In genomic region chr10:32985341-32985764, GRCh38 we compare ENCODE assay signal across 14 cellular contexts. TPM values are rescaled to one million over a fixed set of nuclear protein-coding genes. Genes with fewer than 3 reads are reported as not detected.
DNase-seq lines count a peak whose midpoint lies in the region; ATAC-seq, FAIRE-seq and TF ChIP-seq lines count a peak whose summit lies in the region.
"Had no signal": no experiment of that assay in that cellular context is flagged by ENCODE, and none has a peak within 500 bp of the region (broad histone marks: within the 10 kb centered on the region; RNA-seq: fewer than 3 reads in every experiment).

No MANE protein-coding gene starts in this region.

- in situ Hi-C loops in IMR-90 (cut with MboI; ENCODE audit: low sequenced_read_pairs) = no loop called here

- H3K9ac ChIP-seq in IMR-90 (ENCODE audit: low read depth, low read length) = no peak overlapping the region
- peak overlapping the region; percentile 43 for H3K9ac ChIP-seq in astrocyte (ENCODE audit: low read length)
- peak overlapping the region in 1 of 2 donors; percentile 16 for H3K9ac ChIP-seq in liver (ENCODE audit: low read depth in 1 of 2, low read length in 2 of 2)

- peak overlapping the region; percentile 64 for H2BK5ac ChIP-seq in IMR-90 (ENCODE audit: low read depth, low read length, poor library complexity, severe bottlenecking)

- peaks cover 8% of the 10 kb centered on the region for H3K36me3 Mint-ChIP-seq in astrocyte (ENCODE audit: low read depth, unreplicated experiment)
- H3K36me3 Mint-ChIP-seq: mesothelial cell of epicardium had no signal

- H2AK9ac ChIP-seq in IMR-90 (replicated peaks; ENCODE audit: low read depth, low read length, poor library complexity) = no peak overlapping the region

- POLR2A ChIA-PET in IMR-90 (lab: Charles Lee; ENCODE audit: unreplicated experiment) = no interaction called here

- H3K27me3 Mint-ChIP-seq in astrocyte (ENCODE audit: low read depth, unreplicated experiment) = no peaks in the 10 kb centered on the region
- H3K27me3 Mint-ChIP-seq: CD4-positive, CD25-positive, alpha-beta regulatory T cell; stimulated activated naive CD8-positive, alpha-beta T cell treated with anti-CD3 and anti-CD28 coated beads, Interleukin-15, Interleukin-2, amounts not matched to agents 100 ng/mL and 50 ng/mL, for 24 hours had no signal

- no peak overlapping the region for H3K4me3 ChIP-seq in IMR-90 (ENCODE audit: insufficient read depth, low read depth, low read length)
- no peak overlapping the region for H3K4me3 ChIP-seq in astrocyte (ENCODE audit: insufficient read depth, low read depth, low read length)
- H3K4me3 ChIP-seq in liver (ENCODE audit: low read depth in 1 of 3, low read length in 3 of 3) = no peak overlapping the region
- H3K4me3 ChIP-seq in stomach = no peak overlapping the region
- no peak overlapping the region for H3K4me3 ChIP-seq in gastroesophageal sphincter

- H3K4me1 ChIP-seq in IMR-90 (ENCODE audit: control insufficient read depth, insufficient read depth, low read length) (peaks cover 25% of the 10 kb centered on the region), astrocyte (ENCODE audit: insufficient read depth, low read length) (peaks cover 46% of the 10 kb centered on the region), liver (ENCODE audit: control insufficient read depth in 4 of 4, insufficient read depth in 4 of 4, low read length in 3 of 4) (peaks cover 12 to 30% (median 20%) of the 10 kb centered on the region in 4 donors), stomach (peaks cover 9 to 38% (median 17%) of the 10 kb centered on the region in 4 donors), gastroesophageal sphincter (peaks cover 0 to 27% (median 0%) of the 10 kb centered on the region in 3 donors)

- H4K8ac ChIP-seq in IMR-90 (ENCODE audit: low read depth in 2 of 2, low read length in 2 of 2) = peak overlapping the region; percentile 36 to 44; a peak in 3 of 4 replicates

- DNase-seq in IMR-90 (no peak), astrocyte (ENCODE audit: low read depth) (no peak), stomach (no peak), amygdala (lab: John Stamatoyannopoulos, UW) (no peak)
- DNase-seq: CD4-positive, CD25-positive, alpha-beta regulatory T cell; NCI-H1417; NCI-H446 treated with DMSO at 0.1 percent for 48 hours; WERI-Rb-1 had no signal

- H3K9me3 ChIP-seq in IMR-90 (ENCODE audit: control insufficient read depth, insufficient read depth, low read length) = no peaks in the 10 kb centered on the region
- H3K9me3 ChIP-seq in astrocyte (ENCODE audit: insufficient read depth, low read depth, low read length) = no peaks in the 10 kb centered on the region
- no peaks in the 10 kb centered on the region for H3K9me3 ChIP-seq in liver (ENCODE audit: control insufficient read depth in 4 of 4, low read length in 3 of 4)
- H3K9me3 ChIP-seq in stomach = no peaks in the 10 kb centered on the region
- no peaks in the 10 kb centered on the region for H3K9me3 ChIP-seq in gastroesophageal sphincter

- peaks cover 6% of the 10 kb centered on the region for H3K79me2 ChIP-seq in astrocyte (ENCODE audit: insufficient read depth, low read length)

- peak overlapping the region; percentile 32 for H3K27ac ChIP-seq in IMR-90 (ENCODE audit: insufficient read depth, low read length)
- H3K27ac ChIP-seq in astrocyte (ENCODE audit: low read depth, low read length) = peak overlapping the region; percentile 81
- peak overlapping the region; percentile 83 to 87 for H3K27ac ChIP-seq in liver (ENCODE audit: low read depth in 1 of 2, low read length in 2 of 2)
- peak overlapping the region; percentile 13 to 70 (median 30) for H3K27ac ChIP-seq in stomach
- peak overlapping the region in 2 of 4 donors; percentile 25 to 45 for H3K27ac ChIP-seq in gastroesophageal sphincter
- H3K27ac ChIP-seq: WERI-Rb-1 had no signal

- H2AFZ ChIP-seq in IMR-90 (replicated peaks; ENCODE audit: low read length, poor library complexity) (no peak overlapping the region), astrocyte (ENCODE audit: low read depth, low read length) (no peak overlapping the region)

- H4K20me1 ChIP-seq in IMR-90 (ENCODE audit: insufficient read depth, low read length) (no peaks in the 10 kb centered on the region), astrocyte (ENCODE audit: insufficient read depth, low read length) (no peaks in the 10 kb centered on the region)

- H2BK15ac ChIP-seq in IMR-90 (ENCODE audit: low read depth, low read length) = peak overlapping the region; percentile 77

- ATAC-seq in IMR-90 (ENCODE audit: low read depth) = no peak
- no peak for ATAC-seq in GM18867 (IDR thresholded peaks at IDR 0.05; ENCODE audit: unreplicated experiment)
- no peak for ATAC-seq in gastroesophageal sphincter

- H3K4me1 Mint-ChIP-seq in astrocyte (ENCODE audit: low read depth, unreplicated experiment) = peaks cover 54% of the 10 kb centered on the region

- H2BK20ac ChIP-seq in IMR-90 (ENCODE audit: low read depth, low read length) = peak overlapping the region; percentile 90

- H3K14ac ChIP-seq in IMR-90 (replicated peaks; ENCODE audit: low read depth, low read length) = peak overlapping the region; percentile 58

- FAIRE-seq in astrocyte (lab: Jason Lieb, UNC) = no peak
- FAIRE-seq: bronchial epithelial cell had no signal

- H2BK120ac ChIP-seq in IMR-90 (ENCODE audit: low read depth, low read length) = peak overlapping the region; percentile 83

- H3K27me3 ChIP-seq in IMR-90 (ENCODE audit: control insufficient read depth, insufficient read depth, low read length) (no peaks in the 10 kb centered on the region), astrocyte (ENCODE audit: insufficient read depth, low read length) (no peaks in the 10 kb centered on the region), liver (ENCODE audit: control insufficient read depth in 4 of 4, insufficient read depth in 4 of 4, low read length in 3 of 4) (no peaks in the 10 kb centered on the region), stomach (no peaks in the 10 kb centered on the region), gastroesophageal sphincter (no peaks in the 10 kb centered on the region)

- intact Hi-C loops in IMR-90 (cut with micrococcal nuclease) = no loop called here
- intact Hi-C loops in stomach (cut with DNase I; ENCODE audit: low total_unique reads) = no loop called here

- H2AK5ac ChIP-seq in IMR-90 (ENCODE audit: low read depth, low read length) = peak overlapping the region; percentile 80; the same call in 1 of the 2 replicates

- peak overlapping the region; percentile 96 for H3K27ac Mint-ChIP-seq in astrocyte (ENCODE audit: unreplicated experiment)
- H3K27ac Mint-ChIP-seq: mesothelial cell of epicardium; stimulated activated naive CD8-positive, alpha-beta T cell treated with anti-CD3 and anti-CD28 coated beads, Interleukin-15, Interleukin-2, amounts not matched to agents 100 ng/mL and 50 ng/mL, for 24 hours had no signal

- peak overlapping the region; percentile 47 for H3K23ac ChIP-seq in IMR-90 (ENCODE audit: low read depth, low read length)

- TF ChIP-seq POLR2A in IMR-90 (IDR thresholded peaks at IDR 0.05; ENCODE audit: low read depth, low read length) (no peak), stomach (IDR thresholded peaks at IDR 0.05) (no peak), gastroesophageal sphincter (IDR thresholded peaks at IDR 0.05) (no peak)

- no peak for TF ChIP-seq RAD21 in IMR-90 (IDR thresholded peaks at IDR 0.05; ENCODE audit: low read length)
- TF ChIP-seq RAD21 in liver (IDR thresholded peaks at IDR 0.05) = no peak

- H4K91ac ChIP-seq in IMR-90 (ENCODE audit: insufficient read depth, low read depth, low read length) = peak overlapping the region; percentile 87

- H3K36me3 ChIP-seq in IMR-90 (ENCODE audit: control insufficient read depth, insufficient read depth, low read length) = no peaks in the 10 kb centered on the region; the same call in 1 of the 2 replicates
- no peaks in the 10 kb centered on the region for H3K36me3 ChIP-seq in astrocyte (ENCODE audit: insufficient read depth, low read length)
- H3K36me3 ChIP-seq in liver (ENCODE audit: control insufficient read depth in 4 of 4, insufficient read depth in 3 of 4, low read depth in 1 of 4, low read length in 3 of 4) = no peaks in the 10 kb centered on the region
- H3K36me3 ChIP-seq in stomach = no peaks in the 10 kb centered on the region
- H3K36me3 ChIP-seq in gastroesophageal sphincter = no peaks in the 10 kb centered on the region
- H3K36me3 ChIP-seq: WERI-Rb-1 had no signal

- no peaks in the 10 kb centered on the region for H3K9me3 Mint-ChIP-seq in astrocyte (ENCODE audit: unreplicated experiment)
- H3K9me3 Mint-ChIP-seq: CD4-positive, CD25-positive, alpha-beta regulatory T cell; stimulated activated naive CD8-positive, alpha-beta T cell treated with anti-CD3 and anti-CD28 coated beads, Interleukin-15, Interleukin-2, amounts not matched to agents 100 ng/mL and 50 ng/mL, for 24 hours had no signal

- H3K79me1 ChIP-seq in IMR-90 (ENCODE audit: low read depth in 1 of 2, low read length in 2 of 2) = peaks cover 6 to 24% of the 10 kb centered on the region in 2 experiments; a peak in 3 of 4 replicates

- CTCF ChIA-PET in IMR-90 (lab: Yijun Ruan, JAX) = interaction anchor here (0.6 to 1.2 kb wide), 2 partner anchors 24 to 312 kb away, joined by 3 read pairs; no protein-coding TSS in a partner anchor

- dilution Hi-C loops in IMR-90 (cut with HindIII; ENCODE audit: low sequenced_read_pairs, unreplicated experiment) = no loop called here

- peak overlapping the region; percentile 82; the same call in 1 of the 2 replicates for H4K5ac ChIP-seq in IMR-90 (ENCODE audit: low read depth, low read length)

- 73% methylated on average over 2 of the region's 4 CpGs; no CpG with 5 or more reads in 1 of the 2 experiments for WGBS in IMR-90 (ENCODE audit: extremely low coverage in 2 of 2, insufficient read length in 1 of 2), 2 experiments
- 86% methylated on average over 4 of the region's 4 CpGs for WGBS in liver
- 80 to 89% (median 86%) methylated on average over 4 of the region's 4 CpGs for WGBS in stomach, 5 donors
- WGBS in gastroesophageal sphincter (ENCODE audit: low coverage in 1 of 2), 2 donors = 80 to 81% methylated on average over 3 to 4 of the region's 4 CpGs

- TF ChIP-seq EP300 in stomach (IDR thresholded peaks at IDR 0.05) = no peak
- TF ChIP-seq EP300 in gastroesophageal sphincter (IDR thresholded peaks at IDR 0.05) = no peak

- H3K4ac ChIP-seq in IMR-90 (ENCODE audit: low read depth, low read length) = peak overlapping the region; percentile 85

- H3K4me2 ChIP-seq in IMR-90 (ENCODE audit: low read depth, low read length) = peak overlapping the region; percentile 23; the same call in 1 of the 2 replicates
- H3K4me2 ChIP-seq in astrocyte (ENCODE audit: low read length) = peak overlapping the region; percentile 62

- H3K56ac ChIP-seq in IMR-90 (ENCODE audit: extremely low read depth, insufficient read depth, low read length) = no peak overlapping the region

- peak overlapping the region; percentile 68; the same call in 1 of the 2 replicates for H3K18ac ChIP-seq in IMR-90 (ENCODE audit: low read depth, low read length)

- peak overlapping the region; percentile 45 for H3K4me3 Mint-ChIP-seq in astrocyte (ENCODE audit: unreplicated experiment)
- H3K4me3 Mint-ChIP-seq: CD4-positive, CD25-positive, alpha-beta regulatory T cell; mesothelial cell of epicardium; stimulated activated naive CD8-positive, alpha-beta T cell treated with anti-CD3 and anti-CD28 coated beads, Interleukin-15, Interleukin-2, amounts not matched to agents 100 ng/mL and 50 ng/mL, for 24 hours had no signal

- peaks cover 14% of the 10 kb centered on the region for H3K9me1 ChIP-seq in IMR-90 (ENCODE audit: insufficient read depth, low read length)

- no TSS peak for BruUV-seq in IMR-90 (replicated peaks; lab: Mats Ljungman, UMichigan)

- TF ChIP-seq CTCF in IMR-90 (conservative IDR thresholded peaks at IDR 0.05; ENCODE audit: low read depth, low read length) (no peak), astrocyte (IDR thresholded peaks at IDR 0.05; ENCODE audit: insufficient read depth, low read depth, low read length) (no peak), liver (IDR thresholded peaks at IDR 0.05; ENCODE audit: low read depth, low read length, missing input control) (no peak), stomach (IDR thresholded peaks at IDR 0.05) (no peak), gastroesophageal sphincter (IDR thresholded peaks at IDR 0.05) (no peak)

RNA-seq across cellular contexts. Expression of gene ITGB1, which starts 27.3 kb away (rescaled TPM):
- 1,331 and 2,388 TPM in 2 replicates for total RNA-seq in IMR-90 (2012; rRNA removed)
- polyA plus RNA-seq in IMR-90 (2012; rRNA removed) = 1,631 and 2,066 TPM in 2 replicates
- 248 and 281 TPM in 2 replicates for polyA plus RNA-seq in IMR-90 (2012; cell fraction: cytosol; rRNA removed)
- polyA plus RNA-seq in IMR-90 (2012; cell fraction: nucleus; rRNA removed; ENCODE audit: low replicate concordance) = 53.9 and 506 TPM in 2 replicates
- total RNA-seq in astrocyte = 2,575 and 2,956 TPM in 2 replicates
- 100 to 1,000 TPM; 268 to 308 TPM for total RNA-seq in liver
- polyA plus RNA-seq in liver = 100 to 1,000 TPM; 109 to 174 TPM
- total RNA-seq in stomach = 100 to 1,000 TPM; 134 to 909 (median 278) TPM
- polyA plus RNA-seq in stomach = 10 to 100 TPM; 57.9 to 97.9 (median 91.4) TPM
- total RNA-seq in gastroesophageal sphincter = 1,000 to 10,000 TPM in 3 of 4 donors, 100 to 1,000 TPM in 1; 998 to 2,832 (median 1,462) TPM
